8 cellular contexts compared by ENCODE assay signal in the genomic region with DNA sequence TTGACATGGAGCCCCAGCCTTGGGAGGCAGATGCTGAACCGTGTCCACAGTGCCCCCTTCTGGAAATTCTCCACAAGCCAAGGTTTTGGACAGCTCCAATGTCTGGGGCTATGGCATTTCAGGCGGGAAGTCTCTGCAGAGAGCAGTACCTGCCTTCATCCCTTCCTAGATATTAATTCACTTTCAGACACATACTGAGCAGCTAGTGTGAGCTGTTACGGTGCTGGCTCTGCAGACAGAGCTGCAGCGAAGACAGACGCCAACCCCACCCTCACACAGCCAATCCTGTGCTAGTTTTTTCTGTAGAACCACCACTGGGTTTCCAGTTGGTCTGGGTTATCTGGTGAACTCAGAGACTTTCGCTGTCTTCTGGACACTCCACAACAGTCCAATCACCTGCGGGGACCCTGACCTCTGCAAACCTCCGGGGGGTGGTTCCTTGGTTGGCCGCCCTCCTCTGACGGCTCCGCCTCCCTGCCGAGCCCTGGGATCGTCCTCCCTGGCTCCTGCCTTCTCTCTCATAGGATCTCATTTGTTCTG.
DNase-seq lines count a peak whose midpoint lies in the region; ATAC-seq lines count a peak whose summit lies in the region.

No MANE protein-coding gene starts in this region.

- ATAC-seq in GM21723 (IDR thresholded peaks at IDR 0.05; ENCODE audit: unreplicated experiment) (no peak), HG03159 (IDR thresholded peaks at IDR 0.05; ENCODE audit: unreplicated experiment) (no peak)

- DNase-seq in GDM1 (lab: John Stamatoyannopoulos, UW) (peak; percentile 52), NCI-H1092 treated with DMSO at 0.1 percent for 48 hours (lab: John Stamatoyannopoulos, UW) (peak; percentile 4), T-helper 9 cell (peak; percentile 49), astrocyte of the hippocampus (ENCODE audit: low read depth, low spot score) (peak; percentile 73), hypothalamus (lab: John Stamatoyannopoulos, UW) (peak in 32 of 51 donors; percentile 8 to 65 (median 33))
- DNase-seq in stimulated activated CD4-positive, alpha-beta T cell treated with anti-CD3 and anti-CD28 coated beads, Interleukin-12 subunit alpha, Interleukin-12 subunit beta, amount 100 ng/mL, for 24 hours (ENCODE audit: low read depth in 2 of 2) = peak; percentile 30 to 64

Comparison
In these comparisons a context has a peak if more than half of its experiments do, and no peak if none do; other contexts are left out.
1. DNase-seq: peak in every context shown above with its lines; median percentile 73 in astrocyte of the hippocampus; 52 in GDM1; 49 in T-helper 9 cell; 47 in stimulated activated CD4-positive, alpha-beta T cell treated with anti-CD3 and anti-CD28 coated beads, Interleukin-12 subunit alpha, Interleukin-12 subunit beta, amount 100 ng/mL, for 24 hours; 33 in hypothalamus; 4 in NCI-H1092 treated with DMSO at 0.1 percent for 48 hours.